In genomic region chr11:69636512-69636866, GRCh38 we compare ENCODE assay signal across 8 cellular contexts. TPM values are rescaled to one million over a fixed set of nuclear protein-coding genes. Genes with fewer than 3 reads are reported as not detected.
DNase-seq lines count a peak whose midpoint lies in the region; ATAC-seq, FAIRE-seq and TF ChIP-seq lines count a peak whose summit lies in the region.

No MANE protein-coding gene starts in this region.

- TF ChIP-seq CTCF in prostate gland (IDR thresholded peaks at IDR 0.05), result peak in 1 of 4 experiments; percentile 5

- FAIRE-seq in GM19239 (lab: Jason Lieb, UNC), result no peak

- H3K27ac ChIP-seq in right cardiac atrium (ENCODE audit: low read length) (no peak overlapping the region), prostate gland (no peak overlapping the region)

- H3K4me1 ChIP-seq in right cardiac atrium (ENCODE audit: control insufficient read depth, insufficient read depth, low read length) (no peaks in the 10 kb centered on the region), prostate gland (replicated peaks) (peaks cover 23% of the 10 kb centered on the region)

- intact Hi-C loops in right cardiac atrium (cut with DNase I), result loop anchor here in 3 of 4 donors (10.0 kb wide), 3 partner anchors 142 to 342 kb away; partner anchors contain the start of gene MYEOV (in 1 of the 3)
- intact Hi-C loops in prostate gland (cut with DNase I), result loop anchor here (10.0 kb wide), 2 partner anchors 142 to 192 kb away; no protein-coding TSS in a partner anchor

- WGBS in right cardiac atrium, result 1% methylated on average over 43 of the region's 43 CpGs
- WGBS in prostate gland, result 3% methylated on average over 43 of the region's 43 CpGs

- no peaks in the 10 kb centered on the region for H3K9me3 ChIP-seq in right cardiac atrium (ENCODE audit: control insufficient read depth, low read length)
- H3K9me3 ChIP-seq in prostate gland, result no peaks in the 10 kb centered on the region

- TF ChIP-seq POLR2A in prostate gland (IDR thresholded peaks at IDR 0.05), result no peak

- H3K27me3 ChIP-seq in right cardiac atrium (ENCODE audit: control insufficient read depth, insufficient read depth), result no peaks in the 10 kb centered on the region
- H3K27me3 ChIP-seq in prostate gland (replicated peaks; ENCODE audit: insufficient read depth), result no peaks in the 10 kb centered on the region

- ATAC-seq in right cardiac atrium, result peak; percentile 55 to 64
- no peak for ATAC-seq in HG03175 (IDR thresholded peaks at IDR 0.05; ENCODE audit: unreplicated experiment)

- H3K36me3 ChIP-seq in prostate gland, result no peaks in the 10 kb centered on the region

- peak; percentile 71 for DNase-seq in HPDE6-E6E7 (ENCODE audit: extremely low spot score)
- DNase-seq in anterior cingulate cortex (lab: John Stamatoyannopoulos, UW), result peak in 41 of 58 donors; percentile 10 to 76 (median 36)
- peak; percentile 80 to 90 (median 89) for DNase-seq in right cardiac atrium
- no peak for DNase-seq in prostate gland (ENCODE audit: low spot score)
- no peak for DNase-seq in GM19239 (ENCODE audit: insufficient read length, low spot score)
- DNase-seq in stimulated activated CD4-positive, alpha-beta T cell treated with anti-CD3 and anti-CD28 coated beads, Interleukin-12 subunit alpha, Interleukin-12 subunit beta, amount 100 ng/mL, for 4 hours, result no peak
- no peak for DNase-seq in NOMO-1 (lab: John Stamatoyannopoulos, UW; ENCODE audit: unreplicated experiment in 2 of 2)

- H3K4me3 ChIP-seq in right cardiac atrium (ENCODE audit: low read length) (peak overlapping the region; percentile 13), prostate gland (peak overlapping the region; percentile 10 to 15)

RNA-seq across cellular contexts. Expression of gene CCND1, which starts 4.5 kb away (rescaled TPM):
- total RNA-seq in right cardiac atrium (100 to 1,000 TPM; 113 to 149 (median 142) TPM), prostate gland (100 to 1,000 TPM in 1 of 2 donors, 10 to 100 TPM in 1; 69.2 to 188 TPM)
- 55.9 TPM for polyA plus RNA-seq in right cardiac atrium

RNA-seq across cellular contexts. Expression of gene LTO1, which starts 38.7 kb away (rescaled TPM):
- total RNA-seq in right cardiac atrium (10 to 100 TPM in 3 of 4 donors, 1 to 10 TPM in 1; 8.7 to 13.6 (median 10.6) TPM), prostate gland (10 to 100 TPM; 14.9 to 39.5 TPM)
- 10.1 TPM for polyA plus RNA-seq in right cardiac atrium

Comparison
In these comparisons a context has a peak if more than half of its experiments do, and no peak if none do; other contexts are left out.
1. DNase-seq: peak in HPDE6-E6E7 (single experiment), anterior cingulate cortex (41 of 58) and right cardiac atrium (3 of 3); none in prostate gland (single experiment), GM19239 (single experiment), stimulated activated CD4-positive, alpha-beta T cell treated with anti-CD3 and anti-CD28 coated beads, Interleukin-12 subunit alpha, Interleukin-12 subunit beta, amount 100 ng/mL, for 4 hours (single experiment) and NOMO-1 (0 of 2).